In the genomic region with DNA sequence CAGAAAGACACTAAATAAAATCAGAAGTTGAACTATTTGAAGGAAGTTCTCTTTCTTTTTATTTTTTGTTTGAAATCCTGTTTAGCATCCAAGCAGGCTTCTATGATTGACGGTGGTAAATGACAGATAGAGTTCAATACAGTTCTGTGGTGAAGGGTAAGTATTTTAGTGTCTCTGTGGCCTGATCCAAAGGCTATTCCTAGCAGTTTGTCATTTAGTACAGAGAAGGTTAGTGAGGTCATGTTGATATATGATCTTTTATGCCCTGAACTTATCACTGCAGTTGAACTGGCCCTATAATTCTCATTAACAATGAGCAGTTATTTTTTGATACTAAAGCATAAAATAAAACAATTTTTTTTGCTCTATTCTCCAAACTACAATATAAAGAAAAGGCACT, we compare ENCODE assay signal across 9 cellular contexts.
"Had no signal": no experiment of that assay in that cellular context is flagged by ENCODE, and none has a peak within 500 bp of the region (broad histone marks: within the 10 kb centered on the region; RNA-seq: fewer than 3 reads in every experiment).

No MANE protein-coding gene starts in this region.

- H3K4me1 ChIP-seq: HAP-1 had no signal

- H3K4me3 ChIP-seq: GM23248, HAP-1 had no signal

- H3K9ac ChIP-seq: GM23248 had no signal

- ATAC-seq: HCT116, HepG2 had no signal

- H3K36me3 ChIP-seq: HAP-1 had no signal

- DNase-seq: GM23248, GOT3, H7, HFFc6, KG1 had no signal

- H3K27ac ChIP-seq: GM23248, HL-60 had no signal

- H3K9me3 ChIP-seq: HAP-1 had no signal
